ENCODE assay signal across 15 cellular contexts in the genomic region with DNA sequence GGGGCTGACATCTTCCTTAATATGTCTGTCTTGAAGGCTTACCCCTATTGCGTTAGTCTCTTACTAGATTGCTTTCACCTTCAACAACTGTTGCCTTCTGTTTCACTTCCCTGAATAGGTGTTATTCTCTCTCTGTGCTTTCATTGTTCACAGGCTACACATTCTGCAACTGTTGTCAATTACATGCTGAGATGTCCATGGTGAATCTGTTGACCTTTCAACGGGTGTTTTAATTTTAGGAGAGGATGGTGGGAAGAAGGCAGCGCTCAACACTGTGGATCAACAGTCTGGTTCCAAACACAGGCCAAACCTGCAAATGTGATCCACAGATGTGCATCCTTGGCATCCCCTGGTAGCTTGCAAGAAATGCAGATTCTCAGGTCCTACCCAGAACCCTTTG.
A peak's percentile ranks its signal among the peaks of the same experiment; 100 is the strongest.
DNase-seq lines count a peak whose midpoint lies in the region; ATAC-seq and TF ChIP-seq lines count a peak whose summit lies in the region.
"Had no signal": no experiment of that assay in that cellular context is flagged by ENCODE, and none has a peak within 500 bp of the region (broad histone marks: within the 10 kb centered on the region; RNA-seq: fewer than 3 reads in every experiment).

No MANE protein-coding gene starts in this region.

- H3K27ac Mint-ChIP-seq in immature natural killer cell, result no peak overlapping the region
- no peak overlapping the region for H3K27ac Mint-ChIP-seq in naive thymus-derived CD8-positive, alpha-beta T cell
- H3K27ac Mint-ChIP-seq: activated CD4-positive, alpha-beta memory T cell treated with anti-CD3 and anti-CD28 coated beads, Interleukin-2, amount 10 ng/mL, durations not matched to agents 7 days and 5 days; activated naive CD4-positive, alpha-beta T cell treated with anti-CD3 and anti-CD28 coated beads for 36 hours; T-helper 1 cell treated with Interleukin-12 subunit alpha and Interleukin-12 subunit beta and Interleukin-4 antibody, amounts not matched to agents 30 μg/mL and 1 μg/mL, for 36 hours had no signal

- TF ChIP-seq CTCF in GM20000 (IDR thresholded peaks at IDR 0.05; ENCODE audit: extremely low read depth, missing control alignments), result no peak
- TF ChIP-seq CTCF in gastrocnemius medialis (IDR thresholded peaks at IDR 0.05 in 4 of 5, conservative IDR thresholded peaks at IDR 0.05 in 1 of 5), result no peak

- ATAC-seq in GM18508 (IDR thresholded peaks at IDR 0.05; ENCODE audit: insufficient read depth, unreplicated experiment), result peak; percentile 90
- ATAC-seq in HG03066 (IDR thresholded peaks at IDR 0.05; ENCODE audit: low read depth, unreplicated experiment), result peak; percentile 87
- no peak for ATAC-seq in naive thymus-derived CD8-positive, alpha-beta T cell
- ATAC-seq in gastrocnemius medialis, result no peak
- ATAC-seq: mucosa of descending colon had no signal

- no peak for TF ChIP-seq POLR2A in gastrocnemius medialis (IDR thresholded peaks at IDR 0.05)

- no peak overlapping the region for H3K4me3 Mint-ChIP-seq in immature natural killer cell
- H3K4me3 Mint-ChIP-seq in naive thymus-derived CD8-positive, alpha-beta T cell, result no peak overlapping the region
- H3K4me3 Mint-ChIP-seq: activated CD4-positive, alpha-beta memory T cell treated with anti-CD3 and anti-CD28 coated beads, Interleukin-2, amount 10 ng/mL, durations not matched to agents 7 days and 5 days; activated naive CD4-positive, alpha-beta T cell treated with anti-CD3 and anti-CD28 coated beads for 36 hours; T-helper 1 cell treated with Interleukin-12 subunit alpha and Interleukin-12 subunit beta and Interleukin-4 antibody, amounts not matched to agents 30 μg/mL and 1 μg/mL, for 36 hours had no signal

- H3K27me3 Mint-ChIP-seq in immature natural killer cell (ENCODE audit: low read depth in 3 of 3), result peaks cover 2 to 11% (median 2%) of the 10 kb centered on the region in 3 donors
- H3K27me3 Mint-ChIP-seq in naive thymus-derived CD8-positive, alpha-beta T cell, result peaks cover 4 to 32% (median 16%) of the 10 kb centered on the region in 5 donors

- H3K9me3 ChIP-seq in gastrocnemius medialis, result no peaks in the 10 kb centered on the region
- H3K9me3 ChIP-seq: BLaER1, mucosa of descending colon, thyroid gland had no signal

- no peaks in the 10 kb centered on the region for H3K4me1 ChIP-seq in gastrocnemius medialis

- H3K4me3 ChIP-seq in gastrocnemius medialis, result no peak overlapping the region
- H3K4me3 ChIP-seq: BLaER1, mucosa of descending colon, thyroid gland had no signal

- in situ Hi-C loops in gastrocnemius medialis (cut with MboI; ENCODE audit: low sequenced_read_pairs in 4 of 4), result no loop called here

- H3K4me1 Mint-ChIP-seq in immature natural killer cell, result no peaks in the 10 kb centered on the region
- no peaks in the 10 kb centered on the region for H3K4me1 Mint-ChIP-seq in naive thymus-derived CD8-positive, alpha-beta T cell

- H3K27me3 ChIP-seq in gastrocnemius medialis, result no peaks in the 10 kb centered on the region
- H3K27me3 ChIP-seq: BLaER1, thyroid gland had no signal

- DNase-seq in GM20000 (ENCODE audit: low spot score) (peak; percentile 20), NOMO-1 (lab: John Stamatoyannopoulos, UW; ENCODE audit: unreplicated experiment in 2 of 2) (peak; percentile 45 to 93), immature natural killer cell (no peak), gastrocnemius medialis (no peak)
- no peak for DNase-seq in activated CD8-positive, alpha-beta memory T cell treated with anti-CD3 and anti-CD28 coated beads for 24 hours
- no peak for DNase-seq in naive thymus-derived CD8-positive, alpha-beta T cell
- DNase-seq: activated CD4-positive, alpha-beta memory T cell treated with anti-CD3 and anti-CD28 coated beads, Interleukin-2, amount 10 ng/mL, durations not matched to agents 7 days and 5 days; activated naive CD4-positive, alpha-beta T cell treated with anti-CD3 and anti-CD28 coated beads for 36 hours; mucosa of descending colon; NCI-H1105 treated with DMSO at 0.1 percent for 48 hours; thyroid gland had no signal

- POLR2A ChIA-PET in naive thymus-derived CD8-positive, alpha-beta T cell (lab: Charles Lee), result no interaction called here

- intact Hi-C loops in gastrocnemius medialis (cut with DNase I; ENCODE audit: low total_unique reads), result no loop called here

- no peaks in the 10 kb centered on the region for H3K36me3 Mint-ChIP-seq in immature natural killer cell
- no peaks in the 10 kb centered on the region for H3K36me3 Mint-ChIP-seq in naive thymus-derived CD8-positive, alpha-beta T cell

- no peaks in the 10 kb centered on the region for H3K9me3 Mint-ChIP-seq in immature natural killer cell
- H3K9me3 Mint-ChIP-seq in naive thymus-derived CD8-positive, alpha-beta T cell, result no peaks in the 10 kb centered on the region
- H3K9me3 Mint-ChIP-seq: activated CD4-positive, alpha-beta memory T cell treated with anti-CD3 and anti-CD28 coated beads, Interleukin-2, amount 10 ng/mL, durations not matched to agents 7 days and 5 days; activated naive CD4-positive, alpha-beta T cell treated with anti-CD3 and anti-CD28 coated beads for 36 hours; T-helper 1 cell treated with Interleukin-12 subunit alpha and Interleukin-12 subunit beta and Interleukin-4 antibody, amounts not matched to agents 30 μg/mL and 1 μg/mL, for 36 hours had no signal

- H3K36me3 ChIP-seq in gastrocnemius medialis, result no peaks in the 10 kb centered on the region
- H3K36me3 ChIP-seq: BLaER1, thyroid gland had no signal

- no peak overlapping the region for H3K27ac ChIP-seq in gastrocnemius medialis
- H3K27ac ChIP-seq: BLaER1 had no signal

Comparison
In these comparisons a context has a peak if more than half of its experiments do, and no peak if none do; other contexts are left out.
1. ATAC-seq: peak in GM18508 (single experiment) and HG03066 (single experiment); none in naive thymus-derived CD8-positive, alpha-beta T cell (0 of 2) and gastrocnemius medialis (0 of 2).
2. DNase-seq: peak in GM20000 (single experiment) and NOMO-1 (2 of 2); none in activated CD8-positive, alpha-beta memory T cell treated with anti-CD3 and anti-CD28 coated beads for 24 hours (single experiment), immature natural killer cell (0 of 3), naive thymus-derived CD8-positive, alpha-beta T cell (0 of 10) and gastrocnemius medialis (0 of 2).